Comparison of ENCODE assay signal across 17 cellular contexts in genomic region chr11:114066046-114066648, GRCh38. TPM values are rescaled to one million over a fixed set of nuclear protein-coding genes. Genes with fewer than 3 reads are reported as not detected.
DNase-seq lines count a peak whose midpoint lies in the region; ATAC-seq and TF ChIP-seq lines count a peak whose summit lies in the region.
"Had no signal": no experiment of that assay in that cellular context is flagged by ENCODE, and none has a peak within 500 bp of the region (broad histone marks: within the 10 kb centered on the region; RNA-seq: fewer than 3 reads in every experiment).

No MANE protein-coding gene starts in this region.

- TF ChIP-seq CTCF in upper lobe of right lung (IDR thresholded peaks at IDR 0.05) = no peak

- H3K36me3 ChIP-seq in upper lobe of right lung = peaks cover 74% of the 10 kb centered on the region

- intact Hi-C loops in activated T-helper 1 cell treated with anti-CD3 and anti-CD28 coated beads, Interleukin-12 subunit alpha, Interleukin-12 subunit beta, Interleukin-2, Interleukin-4 antibody, amounts not matched to agents 30 ng/mL and 10 ng/mL and 1 ng/mL, durations not matched to agents 14 hours and 24 hours and 36 hours (cut with micrococcal nuclease) = no loop called here
- intact Hi-C loops in upper lobe of right lung (cut with DNase I) = loop anchor here (10.0 kb wide), 2 partner anchors 119 to 189 kb away; no protein-coding TSS in a partner anchor

- peak overlapping the region; percentile 67 for H3K27ac Mint-ChIP-seq in activated naive CD8-positive, alpha-beta T cell treated with anti-CD3 and anti-CD28 coated beads, Interleukin-2, amount 50 U/mL, for 24 hours
- H3K27ac Mint-ChIP-seq in activated naive CD8-positive, alpha-beta T cell treated with anti-CD3 and anti-CD28 coated beads for 36 hours = no peak overlapping the region
- peak overlapping the region; percentile 63 for H3K27ac Mint-ChIP-seq in activated T-helper 1 cell treated with anti-CD3 and anti-CD28 coated beads, Interleukin-12 subunit alpha, Interleukin-12 subunit beta, Interleukin-2, Interleukin-4 antibody, amounts not matched to agents 30 ng/mL and 10 ng/mL and 1 ng/mL, durations not matched to agents 14 hours and 24 hours and 36 hours
- peak overlapping the region; percentile 81 to 87 for H3K27ac Mint-ChIP-seq in natural killer cell treated with Interleukin-12 subunit alpha and Interleukin-12 subunit beta and Interleukin-15 and Interleukin-18, amount 100 ng/mL, for 72 hours
- H3K27ac Mint-ChIP-seq: nephron had no signal

- no peak for DNase-seq in activated naive CD8-positive, alpha-beta T cell treated with anti-CD3 and anti-CD28 coated beads, Interleukin-2, amount 50 U/mL, for 24 hours
- no peak for DNase-seq in activated naive CD8-positive, alpha-beta T cell treated with anti-CD3 and anti-CD28 coated beads for 36 hours
- DNase-seq in activated T-helper 1 cell treated with anti-CD3 and anti-CD28 coated beads, Interleukin-12 subunit alpha, Interleukin-12 subunit beta, Interleukin-2, Interleukin-4 antibody, amounts not matched to agents 30 ng/mL and 10 ng/mL and 1 ng/mL, durations not matched to agents 14 hours and 24 hours and 36 hours (ENCODE audit: low spot score) = no peak
- peak; percentile 73 for DNase-seq in natural killer cell treated with Interleukin-12 subunit alpha and Interleukin-12 subunit beta and Interleukin-15 and Interleukin-18, amount 100 ng/mL, for 72 hours (ENCODE audit: low spot score)
- DNase-seq in upper lobe of right lung (no peak), HK-2 (ENCODE audit: unreplicated experiment) (no peak), NOMO-1 treated with DMSO at 0.1 percent for 48 hours (lab: John Stamatoyannopoulos, UW; ENCODE audit: unreplicated experiment) (no peak)
- DNase-seq: activated CD4-positive, CD25-positive, alpha-beta regulatory T cell treated with anti-CD3 and anti-CD28 coated beads, Interleukin-2, amount 50 U/mL, for 72 hours; adrenal gland; cortex of kidney; DMS53; left lung; transverse colon had no signal

- no peaks in the 10 kb centered on the region for H3K27me3 ChIP-seq in upper lobe of right lung
- H3K27me3 ChIP-seq: adrenal gland, left lung, transverse colon had no signal

- peaks cover 48% of the 10 kb centered on the region for H3K4me1 ChIP-seq in upper lobe of right lung

- peaks cover 18% of the 10 kb centered on the region for H3K4me1 Mint-ChIP-seq in activated naive CD8-positive, alpha-beta T cell treated with anti-CD3 and anti-CD28 coated beads, Interleukin-2, amount 50 U/mL, for 24 hours
- H3K4me1 Mint-ChIP-seq in activated naive CD8-positive, alpha-beta T cell treated with anti-CD3 and anti-CD28 coated beads for 36 hours = peaks cover 2% of the 10 kb centered on the region
- no peaks in the 10 kb centered on the region for H3K4me1 Mint-ChIP-seq in activated T-helper 1 cell treated with anti-CD3 and anti-CD28 coated beads, Interleukin-12 subunit alpha, Interleukin-12 subunit beta, Interleukin-2, Interleukin-4 antibody, amounts not matched to agents 30 ng/mL and 10 ng/mL and 1 ng/mL, durations not matched to agents 14 hours and 24 hours and 36 hours (ENCODE audit: low read depth)
- H3K4me1 Mint-ChIP-seq in natural killer cell treated with Interleukin-12 subunit alpha and Interleukin-12 subunit beta and Interleukin-15 and Interleukin-18, amount 100 ng/mL, for 72 hours (ENCODE audit: low read depth in 2 of 2) = peaks cover 49 to 81% of the 10 kb centered on the region in 2 donors
- H3K4me1 Mint-ChIP-seq: nephron had no signal

- no peak overlapping the region for H3K27ac ChIP-seq in upper lobe of right lung
- H3K27ac ChIP-seq: left lung, SK-N-MC, skin epidermis had no signal

- ATAC-seq in activated naive CD8-positive, alpha-beta T cell treated with anti-CD3 and anti-CD28 coated beads, Interleukin-2, amount 50 U/mL, for 24 hours = peak; percentile 25
- ATAC-seq in natural killer cell treated with Interleukin-12 subunit alpha and Interleukin-12 subunit beta and Interleukin-15 and Interleukin-18, amount 100 ng/mL, for 72 hours = peak; percentile 69 to 77
- ATAC-seq in upper lobe of right lung = no peak
- no peak for ATAC-seq in HG02938 (IDR thresholded peaks at IDR 0.05; ENCODE audit: unreplicated experiment)
- ATAC-seq: left lung had no signal

- H3K4me3 Mint-ChIP-seq in activated naive CD8-positive, alpha-beta T cell treated with anti-CD3 and anti-CD28 coated beads, Interleukin-2, amount 50 U/mL, for 24 hours = peak overlapping the region; percentile 3
- H3K4me3 Mint-ChIP-seq in activated naive CD8-positive, alpha-beta T cell treated with anti-CD3 and anti-CD28 coated beads for 36 hours = no peak overlapping the region
- H3K4me3 Mint-ChIP-seq in activated T-helper 1 cell treated with anti-CD3 and anti-CD28 coated beads, Interleukin-12 subunit alpha, Interleukin-12 subunit beta, Interleukin-2, Interleukin-4 antibody, amounts not matched to agents 30 ng/mL and 10 ng/mL and 1 ng/mL, durations not matched to agents 14 hours and 24 hours and 36 hours = no peak overlapping the region
- peak overlapping the region; percentile 66 for H3K4me3 Mint-ChIP-seq in natural killer cell treated with Interleukin-12 subunit alpha and Interleukin-12 subunit beta and Interleukin-15 and Interleukin-18, amount 100 ng/mL, for 72 hours
- H3K4me3 Mint-ChIP-seq: nephron had no signal

- no peaks in the 10 kb centered on the region for H3K36me3 Mint-ChIP-seq in activated naive CD8-positive, alpha-beta T cell treated with anti-CD3 and anti-CD28 coated beads, Interleukin-2, amount 50 U/mL, for 24 hours (ENCODE audit: low read depth)
- H3K36me3 Mint-ChIP-seq in activated naive CD8-positive, alpha-beta T cell treated with anti-CD3 and anti-CD28 coated beads for 36 hours = no peaks in the 10 kb centered on the region
- no peaks in the 10 kb centered on the region for H3K36me3 Mint-ChIP-seq in activated T-helper 1 cell treated with anti-CD3 and anti-CD28 coated beads, Interleukin-12 subunit alpha, Interleukin-12 subunit beta, Interleukin-2, Interleukin-4 antibody, amounts not matched to agents 30 ng/mL and 10 ng/mL and 1 ng/mL, durations not matched to agents 14 hours and 24 hours and 36 hours (ENCODE audit: low read depth)
- no peaks in the 10 kb centered on the region for H3K36me3 Mint-ChIP-seq in natural killer cell treated with Interleukin-12 subunit alpha and Interleukin-12 subunit beta and Interleukin-15 and Interleukin-18, amount 100 ng/mL, for 72 hours

- no peaks in the 10 kb centered on the region for H3K9me3 ChIP-seq in upper lobe of right lung
- H3K9me3 ChIP-seq: adrenal gland, left lung, transverse colon had no signal

- H3K9me3 Mint-ChIP-seq in activated naive CD8-positive, alpha-beta T cell treated with anti-CD3 and anti-CD28 coated beads, Interleukin-2, amount 50 U/mL, for 24 hours = no peaks in the 10 kb centered on the region
- no peaks in the 10 kb centered on the region for H3K9me3 Mint-ChIP-seq in activated naive CD8-positive, alpha-beta T cell treated with anti-CD3 and anti-CD28 coated beads for 36 hours
- H3K9me3 Mint-ChIP-seq in activated T-helper 1 cell treated with anti-CD3 and anti-CD28 coated beads, Interleukin-12 subunit alpha, Interleukin-12 subunit beta, Interleukin-2, Interleukin-4 antibody, amounts not matched to agents 30 ng/mL and 10 ng/mL and 1 ng/mL, durations not matched to agents 14 hours and 24 hours and 36 hours = no peaks in the 10 kb centered on the region
- H3K9me3 Mint-ChIP-seq in natural killer cell treated with Interleukin-12 subunit alpha and Interleukin-12 subunit beta and Interleukin-15 and Interleukin-18, amount 100 ng/mL, for 72 hours = no peaks in the 10 kb centered on the region
- H3K9me3 Mint-ChIP-seq: nephron had no signal

- H3K4me3 ChIP-seq in upper lobe of right lung = peak overlapping the region; percentile 95
- H3K4me3 ChIP-seq: SK-N-MC, skin epidermis had no signal

- peaks cover 12% of the 10 kb centered on the region for H3K27me3 Mint-ChIP-seq in activated naive CD8-positive, alpha-beta T cell treated with anti-CD3 and anti-CD28 coated beads, Interleukin-2, amount 50 U/mL, for 24 hours
- peaks cover 10% of the 10 kb centered on the region for H3K27me3 Mint-ChIP-seq in activated naive CD8-positive, alpha-beta T cell treated with anti-CD3 and anti-CD28 coated beads for 36 hours
- peaks cover 25% of the 10 kb centered on the region for H3K27me3 Mint-ChIP-seq in activated T-helper 1 cell treated with anti-CD3 and anti-CD28 coated beads, Interleukin-12 subunit alpha, Interleukin-12 subunit beta, Interleukin-2, Interleukin-4 antibody, amounts not matched to agents 30 ng/mL and 10 ng/mL and 1 ng/mL, durations not matched to agents 14 hours and 24 hours and 36 hours (ENCODE audit: insufficient read depth)
- H3K27me3 Mint-ChIP-seq in natural killer cell treated with Interleukin-12 subunit alpha and Interleukin-12 subunit beta and Interleukin-15 and Interleukin-18, amount 100 ng/mL, for 72 hours = no peaks in the 10 kb centered on the region

RNA-seq across cellular contexts. Expression of gene ZBTB16, which starts 6.6 kb away (rescaled TPM):
- total RNA-seq in activated naive CD8-positive, alpha-beta T cell treated with anti-CD3 and anti-CD28 coated beads for 36 hours = 1 to 10 TPM; 1.7 to 2.1 TPM
- total RNA-seq in activated T-helper 1 cell treated with anti-CD3 and anti-CD28 coated beads, Interleukin-12 subunit alpha, Interleukin-12 subunit beta, Interleukin-2, Interleukin-4 antibody, amounts not matched to agents 30 ng/mL and 10 ng/mL and 1 ng/mL, durations not matched to agents 14 hours and 24 hours and 36 hours = 3.4 and 3.9 TPM in 2 replicates
- total RNA-seq in natural killer cell treated with Interleukin-12 subunit alpha and Interleukin-12 subunit beta and Interleukin-15 and Interleukin-18, amount 100 ng/mL, for 72 hours = 10 to 100 TPM in 1 of 2 donors, 1 to 10 TPM in 1; 2.7 to 13.1 TPM
- total RNA-seq in upper lobe of right lung = 221 TPM

Comparison
In these comparisons a context has a peak if more than half of its experiments do, and no peak if none do; other contexts are left out.
1. H3K4me3 Mint-ChIP-seq: peak in activated naive CD8-positive, alpha-beta T cell treated with anti-CD3 and anti-CD28 coated beads, Interleukin-2, amount 50 U/mL, for 24 hours (single experiment) and natural killer cell treated with Interleukin-12 subunit alpha and Interleukin-12 subunit beta and Interleukin-15 and Interleukin-18, amount 100 ng/mL, for 72 hours (single experiment); none in activated naive CD8-positive, alpha-beta T cell treated with anti-CD3 and anti-CD28 coated beads for 36 hours (single experiment) and activated T-helper 1 cell treated with anti-CD3 and anti-CD28 coated beads, Interleukin-12 subunit alpha, Interleukin-12 subunit beta, Interleukin-2, Interleukin-4 antibody, amounts not matched to agents 30 ng/mL and 10 ng/mL and 1 ng/mL, durations not matched to agents 14 hours and 24 hours and 36 hours (single experiment).
2. ATAC-seq: peak in activated naive CD8-positive, alpha-beta T cell treated with anti-CD3 and anti-CD28 coated beads, Interleukin-2, amount 50 U/mL, for 24 hours (single experiment) and natural killer cell treated with Interleukin-12 subunit alpha and Interleukin-12 subunit beta and Interleukin-15 and Interleukin-18, amount 100 ng/mL, for 72 hours (2 of 2); none in upper lobe of right lung (single experiment) and HG02938 (single experiment).
3. RNA of gene ZBTB16, which starts 6.6 kb away (total RNA-seq): 221 TPM in upper lobe of right lung (single experiment); 2.7 to 13.1 TPM in natural killer cell treated with Interleukin-12 subunit alpha and Interleukin-12 subunit beta and Interleukin-15 and Interleukin-18, amount 100 ng/mL, for 72 hours, 3.4 to 3.9 TPM in activated T-helper 1 cell treated with anti-CD3 and anti-CD28 coated beads, Interleukin-12 subunit alpha, Interleukin-12 subunit beta, Interleukin-2, Interleukin-4 antibody, amounts not matched to agents 30 ng/mL and 10 ng/mL and 1 ng/mL, durations not matched to agents 14 hours and 24 hours and 36 hours and 1.7 to 2.1 TPM in activated naive CD8-positive, alpha-beta T cell treated with anti-CD3 and anti-CD28 coated beads for 36 hours; every median in the first group is over 10 times any median in the second.